Comparison of ENCODE assay signal across 3 cellular contexts in the genomic region with DNA sequence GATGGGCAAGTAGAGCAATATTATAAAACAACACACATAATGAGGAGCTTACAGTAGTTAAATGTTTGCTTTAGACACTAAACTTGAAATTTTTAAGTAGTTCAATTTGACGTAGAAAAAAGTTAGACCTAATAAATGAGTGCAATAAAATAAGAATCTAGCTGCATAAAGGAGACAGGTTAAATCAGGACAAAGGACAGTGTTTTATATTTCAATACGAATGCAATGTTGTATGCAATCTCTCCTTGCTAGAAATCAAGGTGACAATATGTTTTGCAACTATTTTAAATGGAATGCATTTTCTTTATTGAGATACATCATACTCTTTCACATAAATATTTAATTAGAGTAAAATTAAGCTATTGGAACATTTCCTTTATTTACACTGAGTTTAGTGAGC.
"Had no signal": no experiment of that assay in that cellular context is flagged by ENCODE, and none has a peak within 500 bp of the region (broad histone marks: within the 10 kb centered on the region; RNA-seq: fewer than 3 reads in every experiment).

No MANE protein-coding gene starts in this region.

- ATAC-seq: GM12878 had no signal

- H3K4me3 ChIP-seq: GM12878 had no signal

- DNase-seq: GDM1, GF-D8 had no signal
